15 cellular contexts compared by ENCODE assay signal in the genomic region with DNA sequence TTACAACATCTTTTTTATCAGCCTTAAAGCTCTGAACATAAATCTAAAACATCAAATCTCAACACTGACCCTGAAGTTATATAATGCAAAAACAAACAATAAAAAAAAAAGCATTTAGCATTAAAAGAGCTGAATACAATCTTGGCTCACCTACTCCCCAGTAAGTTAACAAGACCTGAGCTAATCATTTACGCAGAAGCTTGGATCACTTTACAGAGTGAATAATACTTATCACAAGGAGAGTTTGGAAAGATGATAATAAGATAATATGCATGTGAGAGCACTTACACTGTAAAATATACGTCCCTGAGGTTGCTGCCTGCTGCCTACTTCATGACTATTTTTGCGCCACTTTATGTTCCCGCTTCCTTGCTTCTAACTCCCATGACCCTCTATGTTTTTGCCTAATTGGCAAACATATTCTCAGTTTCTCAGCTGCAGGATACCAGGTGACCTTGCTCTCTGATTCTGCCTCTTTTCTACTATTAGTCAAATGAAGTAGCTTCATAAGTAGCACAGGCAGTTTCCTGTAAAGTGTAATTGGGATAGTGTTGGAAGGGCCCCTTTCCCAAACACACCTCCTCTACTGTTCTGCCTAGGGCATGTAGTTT.
DNase-seq lines count a peak whose midpoint lies in the region; ATAC-seq and TF ChIP-seq lines count a peak whose summit lies in the region.
"Had no signal": no experiment of that assay in that cellular context is flagged by ENCODE, and none has a peak within 500 bp of the region (broad histone marks: within the 10 kb centered on the region; RNA-seq: fewer than 3 reads in every experiment).

No MANE protein-coding gene starts in this region.

- peaks cover 5% of the 10 kb centered on the region for H3K27me3 ChIP-seq in colonic mucosa

- no peak for TF ChIP-seq CTCF in 22Rv1 (IDR thresholded peaks at IDR 0.05)
- TF ChIP-seq CTCF in colonic mucosa (IDR thresholded peaks at IDR 0.05) = no peak

- intact Hi-C loops in colonic mucosa (cut with DNase I) = no loop called here

- no peaks in the 10 kb centered on the region for H3K9me3 ChIP-seq in colonic mucosa

- DNase-seq in HT-29 (ENCODE audit: low spot score) = peak; percentile 63
- peak; percentile 21 for DNase-seq in colonic mucosa
- DNase-seq in left lobe of liver (ENCODE audit: low spot score) = peak; percentile 44
- no peak for DNase-seq in NCI-H2171 (lab: John Stamatoyannopoulos, UW)
- no peak for DNase-seq in UCSD-AML1 (lab: John Stamatoyannopoulos, UW; ENCODE audit: unreplicated experiment)
- no peak for DNase-seq in SW480 (ENCODE audit: low spot score)
- DNase-seq: CD4-positive, alpha-beta T cell; NCI-H1436; NCI-H2029 treated with DMSO at 0.1 percent for 48 hours; NCI-H345; NCI-H69; NK-92 treated with Interleukin-12 subunit alpha and Interleukin-12 subunit beta, amount 100 ng/mL, for 24 hours; OCI-M1 had no signal

- H3K27ac ChIP-seq in 22Rv1 = peak overlapping the region; percentile 42
- H3K27ac ChIP-seq in colonic mucosa = no peak overlapping the region

- no peaks in the 10 kb centered on the region for H3K36me3 ChIP-seq in colonic mucosa

- no peak overlapping the region for H3K4me3 ChIP-seq in colonic mucosa

- no peaks in the 10 kb centered on the region for H3K4me1 ChIP-seq in colonic mucosa

- H3K9ac ChIP-seq in colonic mucosa (ENCODE audit: low read depth in 2 of 2, low read length in 2 of 2) = no peak overlapping the region

- ATAC-seq in left lobe of liver = peak; percentile 89
- ATAC-seq in HG03342 (IDR thresholded peaks at IDR 0.05; ENCODE audit: unreplicated experiment) = no peak

Comparison
In these comparisons a context has a peak if more than half of its experiments do, and no peak if none do; other contexts are left out.
1. DNase-seq: peak in HT-29 (single experiment), colonic mucosa (single experiment) and left lobe of liver (single experiment); none in NCI-H2171 (single experiment), UCSD-AML1 (single experiment) and SW480 (single experiment).